In genomic region chr3:30675006-30675405, GRCh38 we compare ENCODE assay signal across 23 cellular contexts.
A peak's percentile ranks its signal among the peaks of the same experiment; 100 is the strongest.
DNase-seq lines count a peak whose midpoint lies in the region; ATAC-seq and TF ChIP-seq lines count a peak whose summit lies in the region.
"Had no signal": no experiment of that assay in that cellular context is flagged by ENCODE, and none has a peak within 500 bp of the region (broad histone marks: within the 10 kb centered on the region; RNA-seq: fewer than 3 reads in every experiment).

No MANE protein-coding gene starts in this region.

- H3K4me3 Mint-ChIP-seq in activated T-cell treated with anti-CD3 and anti-CD28 coated beads, Interleukin-2, amount 50 U/mL, for 4 hours, result peak overlapping the region; percentile 45
- peak overlapping the region; percentile 33 for H3K4me3 Mint-ChIP-seq in CD8-positive, alpha-beta T cell
- H3K4me3 Mint-ChIP-seq in activated naive CD8-positive, alpha-beta T cell, result peak overlapping the region; percentile 61
- H3K4me3 Mint-ChIP-seq in naive thymus-derived CD8-positive, alpha-beta T cell, result peak overlapping the region in 9 of 10 donors; percentile 29 to 74 (median 66)
- H3K4me3 Mint-ChIP-seq: nephron had no signal

- peak overlapping the region; percentile 83 for H3K27ac Mint-ChIP-seq in CD8-positive, alpha-beta T cell
- peak overlapping the region; percentile 93 for H3K27ac Mint-ChIP-seq in activated naive CD8-positive, alpha-beta T cell
- H3K27ac Mint-ChIP-seq in naive thymus-derived CD8-positive, alpha-beta T cell, result peak overlapping the region; percentile 76 to 100 (median 86)
- H3K27ac Mint-ChIP-seq: nephron had no signal

- H3K9me3 Mint-ChIP-seq in activated T-cell treated with anti-CD3 and anti-CD28 coated beads, Interleukin-2, amount 50 U/mL, for 4 hours, result peaks cover 2% of the 10 kb centered on the region
- H3K9me3 Mint-ChIP-seq in CD8-positive, alpha-beta T cell, result no peaks in the 10 kb centered on the region
- no peaks in the 10 kb centered on the region for H3K9me3 Mint-ChIP-seq in activated naive CD8-positive, alpha-beta T cell (ENCODE audit: low read depth)
- peaks cover 0 to 2% (median 0%) of the 10 kb centered on the region in 9 donors for H3K9me3 Mint-ChIP-seq in naive thymus-derived CD8-positive, alpha-beta T cell
- H3K9me3 Mint-ChIP-seq: nephron had no signal

- no peak for TF ChIP-seq CTCF in CD8-positive, alpha-beta T cell (IDR thresholded peaks at IDR 0.05)

- peaks cover 91% of the 10 kb centered on the region for H3K4me1 Mint-ChIP-seq in activated T-cell treated with anti-CD3 and anti-CD28 coated beads, Interleukin-2, amount 50 U/mL, for 4 hours (ENCODE audit: low read depth)
- H3K4me1 Mint-ChIP-seq in CD8-positive, alpha-beta T cell (ENCODE audit: low read depth), result peaks cover 94% of the 10 kb centered on the region
- H3K4me1 Mint-ChIP-seq in activated naive CD8-positive, alpha-beta T cell (ENCODE audit: low read depth), result peaks cover 96% of the 10 kb centered on the region
- H3K4me1 Mint-ChIP-seq in naive thymus-derived CD8-positive, alpha-beta T cell, result peaks cover 57 to 98% (median 97%) of the 10 kb centered on the region in 4 donors

- no peak overlapping the region for H3K27ac ChIP-seq in CD8-positive, alpha-beta T cell (ENCODE audit: low read depth, low read length)
- H3K27ac ChIP-seq: C4-2B, HL-60, sigmoid colon had no signal

- CTCF ChIA-PET in CD8-positive, alpha-beta T cell (lab: Charles Lee), result interaction anchor here (1.5 kb wide), 1 partner anchor 355 kb away, joined by 6 read pairs; no protein-coding TSS in a partner anchor

- no peak for ATAC-seq in activated T-cell treated with anti-CD3 and anti-CD28 coated beads, Interleukin-2, amount 50 U/mL, for 4 hours
- no peak for ATAC-seq in CD8-positive, alpha-beta T cell
- ATAC-seq in naive thymus-derived CD8-positive, alpha-beta T cell, result no peak
- ATAC-seq in HG03354 (IDR thresholded peaks at IDR 0.05; ENCODE audit: poor library complexity, severe bottlenecking, unreplicated experiment), result no peak
- ATAC-seq: Right ventricle myocardium inferior had no signal

- H3K4me1 ChIP-seq in CD8-positive, alpha-beta T cell (ENCODE audit: insufficient read depth, low read length), result peaks cover 90% of the 10 kb centered on the region

- POLR2A ChIA-PET in CD8-positive, alpha-beta T cell (lab: Charles Lee), result interaction anchor here (0.6 to 2.0 kb wide), 3 partner anchors 10 to 117 kb away, joined by 3 to 8 read pairs (median 4); no protein-coding TSS in a partner anchor
- POLR2A ChIA-PET in naive thymus-derived CD8-positive, alpha-beta T cell (lab: Charles Lee), result interaction anchor here (0.7 to 2.6 kb wide), 6 partner anchors 10 to 68 kb away, joined by 3 to 22 read pairs (median 8); partner anchors contain the start of gene TGFBR2

- no peaks in the 10 kb centered on the region for H3K9me3 ChIP-seq in CD8-positive, alpha-beta T cell (ENCODE audit: low read length)
- H3K9me3 ChIP-seq: sigmoid colon had no signal

- H3K27me3 ChIP-seq in CD8-positive, alpha-beta T cell (ENCODE audit: insufficient read depth, low read length), result no peaks in the 10 kb centered on the region
- H3K27me3 ChIP-seq: sigmoid colon had no signal

- DNase-seq in activated T-cell treated with anti-CD3 and anti-CD28 coated beads, Interleukin-2, amount 50 U/mL, for 4 hours, result no peak
- DNase-seq in activated T-cell treated with anti-CD3 and anti-CD28 coated beads, Interleukin-2, amount 50 U/mL, for 1 hour, result no peak
- no peak for DNase-seq in CD8-positive, alpha-beta T cell
- DNase-seq in naive thymus-derived CD8-positive, alpha-beta T cell, result no peak
- DNase-seq in NCI-H69 (lab: John Stamatoyannopoulos, UW), result no peak
- DNase-seq: amygdala; cortex of kidney; DMS153; mesendoderm; NCI-H1105; NCI-H2029; NCI-H226; OCI-M1; posterior cingulate gyrus; sigmoid colon; stimulated activated CD8-positive, alpha-beta memory T cell treated with anti-CD3 and anti-CD28 coated beads, Interleukin-4, amount 100 ng/mL, for 48 hours; substantia nigra had no signal

- intact Hi-C loops in CD8-positive, alpha-beta T cell (cut with DNase I, micrococcal nuclease), result loop anchor here in 1 of 2 experiments (5.0 kb wide), 1 partner anchor 33 kb away; no protein-coding TSS in a partner anchor

- no peaks in the 10 kb centered on the region for H3K27me3 Mint-ChIP-seq in activated T-cell treated with anti-CD3 and anti-CD28 coated beads, Interleukin-2, amount 50 U/mL, for 4 hours (ENCODE audit: low read depth)
- H3K27me3 Mint-ChIP-seq in CD8-positive, alpha-beta T cell (ENCODE audit: low read depth), result no peaks in the 10 kb centered on the region
- no peaks in the 10 kb centered on the region for H3K27me3 Mint-ChIP-seq in activated naive CD8-positive, alpha-beta T cell
- no peaks in the 10 kb centered on the region for H3K27me3 Mint-ChIP-seq in naive thymus-derived CD8-positive, alpha-beta T cell

- peaks cover 74% of the 10 kb centered on the region for H3K36me3 ChIP-seq in CD8-positive, alpha-beta T cell (ENCODE audit: insufficient read depth, low read length)

- H3K36me3 Mint-ChIP-seq in activated T-cell treated with anti-CD3 and anti-CD28 coated beads, Interleukin-2, amount 50 U/mL, for 4 hours (ENCODE audit: insufficient read depth), result peaks cover 90% of the 10 kb centered on the region
- H3K36me3 Mint-ChIP-seq in CD8-positive, alpha-beta T cell, result peaks cover 97% of the 10 kb centered on the region
- peaks cover 66% of the 10 kb centered on the region for H3K36me3 Mint-ChIP-seq in activated naive CD8-positive, alpha-beta T cell
- H3K36me3 Mint-ChIP-seq in naive thymus-derived CD8-positive, alpha-beta T cell, result peaks cover 78 to 98% (median 90%) of the 10 kb centered on the region in 3 donors

- H3K4me3 ChIP-seq in CD8-positive, alpha-beta T cell (ENCODE audit: low read depth, low read length), result no peak overlapping the region
- H3K4me3 ChIP-seq: sigmoid colon had no signal
